In genomic region chr12:16602412-16602811, GRCh38 we compare ENCODE assay signal across 18 cellular contexts. TPM values are rescaled to one million over a fixed set of nuclear protein-coding genes. Genes with fewer than 3 reads are reported as not detected.
DNase-seq lines count a peak whose midpoint lies in the region; ATAC-seq, FAIRE-seq and TF ChIP-seq lines count a peak whose summit lies in the region.
"Had no signal": no experiment of that assay in that cellular context is flagged by ENCODE, and none has a peak within 500 bp of the region (broad histone marks: within the 10 kb centered on the region; RNA-seq: fewer than 3 reads in every experiment).

No MANE protein-coding gene starts in this region.

- FAIRE-seq in GM12878 (lab: Jason Lieb, UNC): no peak

- H3K27ac ChIP-seq in GM12878 (ENCODE audit: control insufficient read depth, insufficient read depth): no peak overlapping the region
- peak overlapping the region; percentile 13 for H3K27ac ChIP-seq in muscle layer of duodenum (ENCODE audit: low read length)
- peak overlapping the region; percentile 97 to 99 (median 97) for H3K27ac ChIP-seq in thyroid gland
- no peak overlapping the region for H3K27ac ChIP-seq in suprapubic skin

- CTCF ChIA-PET in GM12878 (lab: Yijun Ruan, JAX): interaction anchor here (0.7 to 3.1 kb wide), 9 partner anchors 8 to 217 kb away, joined by 3 to 10 read pairs (median 3); no protein-coding TSS in a partner anchor

- H3K36me3 ChIP-seq in GM12878 (ENCODE audit: control insufficient read depth in 2 of 2, insufficient read depth in 2 of 2, low read length in 1 of 2) (no peaks in the 10 kb centered on the region), muscle layer of duodenum (ENCODE audit: control insufficient read depth in 1 of 2, insufficient read depth in 2 of 2, low read length in 2 of 2) (no peaks in the 10 kb centered on the region), thyroid gland (no peaks in the 10 kb centered on the region), suprapubic skin (no peaks in the 10 kb centered on the region)

- H3K4me2 ChIP-seq in GM12878 (ENCODE audit: control insufficient read depth, insufficient read depth): no peak overlapping the region

- TF ChIP-seq CTCF in GM12878 (IDR thresholded peaks at IDR 0.05 in 2 of 3, conservative IDR thresholded peaks at IDR 0.05 in 1 of 3; ENCODE audit: control insufficient read depth in 2 of 3, extremely low read depth in 1 of 3, insufficient read depth in 1 of 3, low read depth in 3 of 3, low read length in 3 of 3) (no peak), thyroid gland (IDR thresholded peaks at IDR 0.05) (no peak), suprapubic skin (IDR thresholded peaks at IDR 0.05) (no peak)

- H3K9me3 ChIP-seq in GM12878 (replicated peaks; ENCODE audit: control insufficient read depth, insufficient read depth, low read length): no peaks in the 10 kb centered on the region
- H3K9me3 ChIP-seq in muscle layer of duodenum (ENCODE audit: control insufficient read depth in 1 of 2, low read length in 2 of 2): no peaks in the 10 kb centered on the region
- H3K9me3 ChIP-seq in thyroid gland: no peaks in the 10 kb centered on the region
- H3K9me3 ChIP-seq in suprapubic skin: no peaks in the 10 kb centered on the region

- TF ChIP-seq RAD21 in GM12878 (IDR thresholded peaks at IDR 0.05; ENCODE audit: insufficient read depth, low read depth, low read length): no peak

- in situ Hi-C loops in GM12878 (cut with MboI): no loop called here

- H2AFZ ChIP-seq in GM12878 (ENCODE audit: control insufficient read depth, low read depth, low read length): no peak overlapping the region

- SMC1A ChIA-PET in GM12878 (lab: Charles Lee; ENCODE audit: uncharacterized antibody, unreplicated experiment): interaction anchor here (0.8 to 9.7 kb wide), 21 partner anchors 8 to 256 kb away, joined by 3 to 121 read pairs (median 4); partner anchors contain the start of gene LMO3

- 35% methylated on average over 2 of the region's 2 CpGs for WGBS in GM12878 (ENCODE audit: insufficient coverage, insufficient replicate concordance, low lambda C conversion rate, missing lambda C conversion rate)
- WGBS in thyroid gland, 2 donors: 80 to 89% methylated on average over 2 of the region's 2 CpGs
- 66% methylated on average over 2 of the region's 2 CpGs for WGBS in suprapubic skin

- no peaks in the 10 kb centered on the region for H3K79me2 ChIP-seq in GM12878 (ENCODE audit: control insufficient read depth, insufficient read depth, low read length)

- intact Hi-C loops in GM12878 (cut with micrococcal nuclease; ENCODE audit: unreplicated experiment): no loop called here
- intact Hi-C loops in thyroid gland (cut with DNase I): no loop called here

- H4K20me1 ChIP-seq in GM12878 (ENCODE audit: control insufficient read depth, insufficient read depth): no peaks in the 10 kb centered on the region

- POLR2A ChIA-PET in GM12878 (lab: Charles Lee): interaction anchor here (0.9 to 2.2 kb wide), 2 partner anchors 8 to 34 kb away, joined by 3 to 6 read pairs; no protein-coding TSS in a partner anchor

- TF ChIP-seq POLR2A in GM12878 (IDR thresholded peaks at IDR 0.05; ENCODE audit: low read depth, low read length) (no peak), thyroid gland (IDR thresholded peaks at IDR 0.05) (no peak), suprapubic skin (IDR thresholded peaks at IDR 0.05) (no peak)

- H3K4me1 ChIP-seq in GM12878 (ENCODE audit: control insufficient read depth, insufficient read depth, low read length) (no peaks in the 10 kb centered on the region), muscle layer of duodenum (ENCODE audit: control insufficient read depth in 1 of 2, insufficient read depth in 2 of 2, low read length in 2 of 2) (peaks cover 5 to 12% of the 10 kb centered on the region in 2 donors), thyroid gland (peaks cover 7 to 29% of the 10 kb centered on the region in 2 donors), suprapubic skin (peaks cover 18% of the 10 kb centered on the region)

- no peak for TF ChIP-seq EP300 in GM12878 (IDR thresholded peaks at IDR 0.05; ENCODE audit: borderline replicate concordance in 1 of 2, control insufficient read depth in 1 of 2, low read depth in 2 of 2, low read length in 2 of 2)
- TF ChIP-seq EP300 in suprapubic skin (IDR thresholded peaks at IDR 0.05): no peak

- no peaks in the 10 kb centered on the region; a peak in 1 of 4 replicates for H3K27me3 ChIP-seq in GM12878 (replicated peaks in 1 of 2; ENCODE audit: control insufficient read depth in 2 of 2, insufficient read depth in 2 of 2, low read length in 1 of 2)
- no peaks in the 10 kb centered on the region for H3K27me3 ChIP-seq in muscle layer of duodenum (ENCODE audit: low read depth, low read length)
- H3K27me3 ChIP-seq in thyroid gland: no peaks in the 10 kb centered on the region
- peaks cover 7% of the 10 kb centered on the region for H3K27me3 ChIP-seq in suprapubic skin

- H3K9ac ChIP-seq in GM12878 (ENCODE audit: control insufficient read depth, insufficient read depth, low read length): no peak overlapping the region

- DNase-seq in NCI-H1694 treated with DMSO at 0.1 percent for 48 hours (lab: John Stamatoyannopoulos, UW) (peak; percentile 37), NCI-H1694 (lab: John Stamatoyannopoulos, UW) (no peak), GM12878 (ENCODE audit: low read depth, low spot score) (no peak), thyroid gland (no peak), suprapubic skin (ENCODE audit: low spot score in 2 of 2) (no peak), ecto neural progenitor cell (ENCODE audit: low spot score) (no peak)
- DNase-seq in stimulated activated naive CD4-positive, alpha-beta T cell (lab: John Stamatoyannopoulos, UW): no peak
- DNase-seq: 8988T; activated naive CD4-positive, alpha-beta T cell; C1 segment of cervical spinal cord; DND-41; MM.1S; NCI-H226; stimulated activated CD4-positive, alpha-beta T cell treated with anti-CD3 and anti-CD28 coated beads, Interleukin-2, amount 100 ng/mL, for 48 hours; T1000 had no signal

- H3K4me3 ChIP-seq in GM12878 (no peak overlapping the region), muscle layer of duodenum (ENCODE audit: low read depth in 1 of 2, low read length in 2 of 2) (peak overlapping the region in 1 of 2 donors; percentile 44), thyroid gland (replicated peaks in 1 of 3) (no peak overlapping the region), suprapubic skin (no peak overlapping the region)

- no TSS peak for BruUV-seq in GM12878 (replicated peaks; lab: Mats Ljungman, UMichigan)

- peak; percentile 9; the same call in 1 of the 3 replicates for ATAC-seq in GM12878
- ATAC-seq: Panc1 had no signal

- RAD21 ChIA-PET in GM12878 (lab: Charles Lee; ENCODE audit: unreplicated experiment): interaction anchor here (0.6 to 3.8 kb wide), 8 partner anchors 9 to 655 kb away, joined by 3 to 29 read pairs (median 3); no protein-coding TSS in a partner anchor

TF ChIP-seq in GM12878, 131 proteins besides CTCF, POLR2A, EP300 and RAD21 (continues in another document):
- TF ChIP-seq RELA (IDR thresholded peaks at IDR 0.05; ENCODE audit: borderline replicate concordance, partially characterized antibody) (no peak), BCL3 (IDR thresholded peaks at IDR 0.05; ENCODE audit: borderline replicate concordance, insufficient read depth, low read depth, low read length, poor library complexity, severe bottlenecking) (no peak)

RNA-seq across cellular contexts. Expression of gene LMO3, which starts 3.5 kb away (rescaled TPM):
- total RNA-seq in GM12878 (2013; cell fraction: nucleolus; rRNA removed): 5.5 and 5.7 TPM in 2 replicates
- total RNA-seq in GM12878 (2014; rRNA removed): 1.4 and 1.8 TPM in 2 replicates
- total RNA-seq in GM12878 (2014; rRNA removed; fragmentation: Illumina TruSeq; extraction: Trizol): 2.1 and 2.6 TPM in 2 replicates
- total RNA-seq in GM12878 (2021): 1.6 and 2.0 TPM in 2 replicates
- polyA plus RNA-seq in GM12878 (2011; ENCODE audit: low read depth): 0.31 TPM
- polyA plus RNA-seq in GM12878 (2011; rRNA removed): 13.5 and 18.5 TPM in 2 replicates
- polyA plus RNA-seq in GM12878 (2011; cell fraction: cytosol; rRNA removed): 6.7 and 11.1 TPM in 2 replicates
- polyA plus RNA-seq in GM12878 (2011; cell fraction: nucleus; rRNA removed): 11.7 and 16.3 TPM in 2 replicates
- 0.96 and 1.7 TPM in 2 replicates for polyA plus RNA-seq in GM12878 (2012)
- 2.4 and 3.9 TPM in 2 replicates for polyA plus RNA-seq in GM12878 (2014; fragmentation: Illumina TruSeq; extraction: Trizol)
- polyA plus RNA-seq in GM12878 (2014; fragmentation: Nextera tagmentation; extraction: Ambion mirVana): 1 to 10 TPM; 1.8 to 2.0 TPM
- polyA plus RNA-seq in GM12878 (2014; rRNA removed): 1.5 and 2.9 TPM in 2 replicates
- 1 to 10 TPM; 1.6 to 1.7 TPM for polyA plus RNA-seq in GM12878 (2016; fragmentation: Nextera tagmentation; extraction: Ambion mirVana)
- polyA minus RNA-seq in GM12878 (2011; rRNA and poly(A)+ RNA removed): 19.8 and 29.1 TPM in 2 replicates
- 4.4 and 8.0 TPM in 2 replicates for polyA minus RNA-seq in GM12878 (2011; cell fraction: cytosol; rRNA and poly(A)+ RNA removed)
- polyA minus RNA-seq in GM12878 (2011; cell fraction: nucleus; rRNA and poly(A)+ RNA removed): 26.6 and 32.1 TPM in 2 replicates
- 100 to 1,000 TPM; 132 to 282 (median 197) TPM for total RNA-seq in thyroid gland
- 1 to 10 TPM; 1.2 to 8.2 (median 3.8) TPM for total RNA-seq in suprapubic skin
- total RNA-seq: glomerular endothelial cell had no signal

Comparison
In these comparisons a context has a peak if more than half of its experiments do, and no peak if none do; other contexts are left out.
1. H3K27ac ChIP-seq: peak in muscle layer of duodenum (single experiment) and thyroid gland (3 of 3); none in GM12878 (single experiment) and suprapubic skin (single experiment).
2. RNA of gene LMO3, which starts 3.5 kb away (total RNA-seq): 132 to 282 TPM in thyroid gland; 1.2 to 8.2 TPM in suprapubic skin and 1.4 to 5.7 TPM in GM12878; every median in the first group is over 10 times any median in the second.